ENCODE assay signal across 1 cellular context in the genomic region with DNA sequence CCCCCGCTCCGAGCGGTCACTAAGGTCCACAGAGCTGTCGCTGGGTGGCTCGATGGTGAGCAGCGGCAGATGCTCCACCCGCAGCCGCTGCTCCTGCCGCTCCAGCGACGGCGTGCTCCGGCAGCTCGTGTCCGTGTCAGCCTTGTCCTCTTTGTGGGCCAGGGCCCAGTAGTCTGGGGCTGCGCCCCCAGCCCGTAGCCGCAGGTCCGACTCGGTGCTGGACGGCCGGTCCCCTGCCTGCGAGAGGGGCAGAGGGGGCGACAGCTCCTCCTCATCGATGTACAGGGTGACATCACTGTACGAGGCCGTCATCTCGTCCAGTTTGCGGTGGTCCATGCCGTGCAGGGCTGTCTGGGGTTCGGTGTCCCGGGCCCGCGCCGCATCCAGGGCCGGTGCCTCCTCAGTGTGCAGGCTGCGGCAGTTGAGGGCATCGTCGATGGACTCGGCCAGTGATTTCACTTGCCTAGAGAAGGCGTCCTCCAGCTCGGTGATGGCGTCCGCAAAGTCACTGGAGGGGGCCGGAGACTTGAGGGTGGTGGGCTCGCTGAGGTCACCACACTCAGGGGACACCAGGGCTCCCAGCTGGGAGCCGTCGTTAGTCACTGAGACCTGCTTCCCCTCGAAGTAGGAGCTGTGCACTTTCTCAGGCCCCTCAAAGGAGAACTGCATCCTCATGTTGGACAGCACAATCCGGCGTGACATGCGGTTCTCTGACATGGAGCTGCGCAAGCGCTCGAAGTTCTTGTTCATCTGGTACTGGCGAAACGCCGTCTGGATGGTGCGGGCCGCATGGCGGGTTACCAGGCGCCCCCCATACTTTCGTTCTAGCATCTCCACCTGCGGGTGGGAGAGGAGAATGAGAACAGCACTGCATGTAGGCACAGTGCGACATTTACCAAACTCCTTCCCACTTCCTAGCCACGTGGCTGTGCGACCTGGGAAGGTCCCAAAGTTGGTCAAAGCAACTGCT.
TF ChIP-seq lines count a peak whose summit lies in the region.

No MANE protein-coding gene starts in this region.

TF ChIP-seq in HepG2, 621 proteins besides CTCF, POLR2A, EP300 and RAD21 (continued from another document):
- TF ChIP-seq, protein P1, sequence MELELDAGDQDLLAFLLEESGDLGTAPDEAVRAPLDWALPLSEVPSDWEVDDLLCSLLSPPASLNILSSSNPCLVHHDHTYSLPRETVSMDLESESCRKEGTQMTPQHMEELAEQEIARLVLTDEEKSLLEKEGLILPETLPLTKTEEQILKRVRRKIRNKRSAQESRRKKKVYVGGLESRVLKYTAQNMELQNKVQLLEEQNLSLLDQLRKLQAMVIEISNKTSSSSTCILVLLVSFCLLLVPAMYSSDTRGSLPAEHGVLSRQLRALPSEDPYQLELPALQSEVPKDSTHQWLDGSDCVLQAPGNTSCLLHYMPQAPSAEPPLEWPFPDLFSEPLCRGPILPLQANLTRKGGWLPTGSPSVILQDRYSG (CRISPR knock-in tag; IDR thresholded peaks at IDR 0.05) = no peak
